In genomic region chr6:11975353-11975977, GRCh38 we compare ENCODE assay signal across 8 cellular contexts. TPM values are rescaled to one million over a fixed set of nuclear protein-coding genes. Genes with fewer than 3 reads are reported as not detected.
DNase-seq lines count a peak whose midpoint lies in the region; ATAC-seq and TF ChIP-seq lines count a peak whose summit lies in the region.

No MANE protein-coding gene starts in this region.

- WGBS in SK-N-SH (ENCODE audit: low lambda C conversion rate), result 92% methylated on average over 14 of the region's 14 CpGs

- no peaks in the 10 kb centered on the region for H3K9me2 ChIP-seq in SK-N-SH

- no peaks in the 10 kb centered on the region for H3K9me3 ChIP-seq in SK-N-SH

- peaks cover 0 to 12% of the 10 kb centered on the region in 2 experiments; a peak in 2 of 4 replicates for H3K4me1 ChIP-seq in SK-N-SH (ENCODE audit: control insufficient read depth in 1 of 2, insufficient read depth in 2 of 2, low read depth in 1 of 2, low read length in 1 of 2)

- no peak overlapping the region for H3K4me3 ChIP-seq in SK-N-SH (ENCODE audit: low read depth in 2 of 2, low read length in 1 of 2)

- H3K4me1 Mint-ChIP-seq in memory B cell, result peaks cover 18% of the 10 kb centered on the region
- H3K4me1 Mint-ChIP-seq in endothelial cell (ENCODE audit: unreplicated experiment), result no peaks in the 10 kb centered on the region

- no peaks in the 10 kb centered on the region for H3K27me3 ChIP-seq in SK-N-SH (ENCODE audit: insufficient read depth)

- TF ChIP-seq CTCF in endothelial cell (IDR thresholded peaks at IDR 0.05; ENCODE audit: unreplicated experiment), result no peak
- TF ChIP-seq CTCF in SK-N-SH (IDR thresholded peaks at IDR 0.05), result no peak

- H3K27ac ChIP-seq in SK-N-SH (ENCODE audit: low read depth in 2 of 2, low read length in 1 of 2), result no peak overlapping the region

- H3K9me3 Mint-ChIP-seq in memory B cell, result no peaks in the 10 kb centered on the region
- no peaks in the 10 kb centered on the region for H3K9me3 Mint-ChIP-seq in endothelial cell (ENCODE audit: unreplicated experiment)

- CTCF ChIA-PET in SK-N-SH (lab: Yijun Ruan, JAX), result no interaction called here

- ATAC-seq in activated CD4-positive, CD25-positive, alpha-beta regulatory T cell treated with anti-CD3 and anti-CD28 coated beads, Interleukin-2, amount 50 U/mL, for 24 hours, result peak; percentile 69 to 87
- ATAC-seq in HG02938 (IDR thresholded peaks at IDR 0.05; ENCODE audit: unreplicated experiment) (peak; percentile 96), memory B cell (ENCODE audit: low read depth) (peak; percentile 97)

- H3K27me3 Mint-ChIP-seq in memory B cell (no peaks in the 10 kb centered on the region), endothelial cell (ENCODE audit: unreplicated experiment) (no peaks in the 10 kb centered on the region)

- H4K20me1 ChIP-seq in SK-N-SH (ENCODE audit: insufficient read depth), result no peaks in the 10 kb centered on the region

- no peak overlapping the region for H3K4me2 ChIP-seq in SK-N-SH

- H2AFZ ChIP-seq in SK-N-SH (ENCODE audit: low read depth), result no peak overlapping the region

- H3K36me3 Mint-ChIP-seq in memory B cell, result no peaks in the 10 kb centered on the region
- H3K36me3 Mint-ChIP-seq in endothelial cell (ENCODE audit: low read depth, unreplicated experiment), result no peaks in the 10 kb centered on the region

- H3F3A ChIP-seq in SK-N-SH (replicated peaks; ENCODE audit: insufficient read depth), result peaks cover 6% of the 10 kb centered on the region

- H3K36me3 ChIP-seq in SK-N-SH (replicated peaks in 1 of 2; ENCODE audit: control insufficient read depth in 1 of 2, insufficient read depth in 2 of 2, low read length in 1 of 2), result no peaks in the 10 kb centered on the region

- H3K4me3 Mint-ChIP-seq in memory B cell (peak overlapping the region; percentile 19), endothelial cell (ENCODE audit: unreplicated experiment) (no peak overlapping the region)

- POLR2A ChIA-PET in SK-N-SH (lab: Yijun Ruan, JAX), result no interaction called here

- H3K27ac Mint-ChIP-seq in memory B cell (peak overlapping the region; percentile 41), endothelial cell (ENCODE audit: unreplicated experiment) (no peak overlapping the region)

- no peak for TF ChIP-seq EP300 in SK-N-SH (IDR thresholded peaks at IDR 0.05; ENCODE audit: borderline replicate concordance in 1 of 2, low read depth in 1 of 2, low read length in 1 of 2)

- DNase-seq in activated CD4-positive, CD25-positive, alpha-beta regulatory T cell (lab: John Stamatoyannopoulos, UW), result no peak
- DNase-seq in SKM-1 (lab: John Stamatoyannopoulos, UW; ENCODE audit: unreplicated experiment) (peak; percentile 90), memory B cell (ENCODE audit: low spot score in 2 of 2) (peak in 1 of 2 donors; percentile 38), endothelial cell (ENCODE audit: low spot score) (no peak), SK-N-SH (no peak), NCI-H524 (lab: John Stamatoyannopoulos, UW) (no peak)

- H3K79me2 ChIP-seq in SK-N-SH (ENCODE audit: insufficient read depth), result no peaks in the 10 kb centered on the region

- H3K9ac ChIP-seq in SK-N-SH, result no peak overlapping the region

- no peak for TF ChIP-seq RAD21 in SK-N-SH (IDR thresholded peaks at IDR 0.05; ENCODE audit: low read length)

TF ChIP-seq in SK-N-SH, 30 proteins besides CTCF, POLR2A, EP300 and RAD21:
- TF ChIP-seq REST (IDR thresholded peaks at IDR 0.05; ENCODE audit: low read depth, low read length) (no peak), USF2 (IDR thresholded peaks at IDR 0.05; ENCODE audit: borderline replicate concordance, low read depth, low read length) (no peak), MXI1 (IDR thresholded peaks at IDR 0.05; ENCODE audit: low read depth, low read length) (no peak), USF1 (IDR thresholded peaks at IDR 0.05; ENCODE audit: borderline replicate concordance, low read depth) (no peak), NFIC (IDR thresholded peaks at IDR 0.05; ENCODE audit: borderline replicate concordance) (no peak)

RNA-seq across cellular contexts. Expression of gene HIVEP1, which starts 36.6 kb away (rescaled TPM):
- total RNA-seq in endothelial cell (ENCODE audit: unreplicated experiment), result 19.0 TPM
- polyA plus RNA-seq in SK-N-SH (2012; rRNA removed), result 7.7 and 10.4 TPM in 2 replicates
- polyA plus RNA-seq in SK-N-SH (2012; cell fraction: cytosol; rRNA removed), result 5.5 and 6.4 TPM in 2 replicates
- 19.3 and 21.1 TPM in 2 replicates for polyA plus RNA-seq in SK-N-SH (2012; cell fraction: nucleus; rRNA removed)
